In genomic region chr21:40754466-40754865, GRCh38 we compare ENCODE assay signal across 15 cellular contexts.
"Had no signal": no experiment of that assay in that cellular context is flagged by ENCODE, and none has a peak within 500 bp of the region (broad histone marks: within the 10 kb centered on the region; RNA-seq: fewer than 3 reads in every experiment).

No MANE protein-coding gene starts in this region.

- H3K9me3 ChIP-seq: body of pancreas, tibial artery, vagina had no signal

- H3K27me3 ChIP-seq: body of pancreas, tibial artery, vagina had no signal

- H3K4me1 ChIP-seq: body of pancreas, tibial artery, vagina had no signal

- DNase-seq: activated CD4-positive, alpha-beta T cell treated with anti-CD3 and anti-CD28 coated beads, Interleukin-2, amount 50 U/mL, for 1 hour; activated CD8-positive, alpha-beta memory T cell treated with anti-CD3 and anti-CD28 coated beads for 24 hours; activated naive CD8-positive, alpha-beta T cell treated with anti-CD3 and anti-CD28 coated beads for 36 hours; amygdala; body of pancreas; effector CD4-positive, alpha-beta T cell; foreskin fibroblast; hippocampal formation; nucleus accumbens; posterior cingulate gyrus; stimulated activated CD4-positive, alpha-beta T cell treated with anti-CD3 and anti-CD28 coated beads, Interleukin-4, amount 100 ng/mL, for 24 hours; stimulated activated naive CD4-positive, alpha-beta T cell; tibial artery had no signal

- H3K27ac ChIP-seq: body of pancreas, coronary artery, tibial artery, vagina had no signal

- H3K36me3 ChIP-seq: tibial artery, vagina had no signal

- H3K4me3 ChIP-seq: body of pancreas, coronary artery, tibial artery, vagina had no signal
